ENCODE assay signal across 8 cellular contexts in genomic region chr17:48624544-48625501, GRCh38. TPM values are rescaled to one million over a fixed set of nuclear protein-coding genes. Genes with fewer than 3 reads are reported as not detected.
A peak's percentile ranks its signal among the peaks of the same experiment; 100 is the strongest.
DNase-seq lines count a peak whose midpoint lies in the region; ATAC-seq and TF ChIP-seq lines count a peak whose summit lies in the region.

No MANE protein-coding gene starts in this region.

- no peak overlapping the region for H2AFZ ChIP-seq in fibroblast of lung (ENCODE audit: low read length)

- no peak overlapping the region for H3K27ac ChIP-seq in SJCRH30
- no peak overlapping the region for H3K27ac ChIP-seq in fibroblast of lung (ENCODE audit: insufficient read depth, low read length)
- H3K27ac ChIP-seq in psoas muscle = no peak overlapping the region
- H3K27ac ChIP-seq in foreskin keratinocyte = no peak overlapping the region

- H3K4me2 ChIP-seq in fibroblast of lung (ENCODE audit: extremely low read depth, insufficient read depth, low read length) = peak overlapping the region; percentile 84

- H4K20me1 ChIP-seq in fibroblast of lung (ENCODE audit: control insufficient read depth, extremely low read depth, insufficient read depth, low read length) = peaks cover 2% of the 10 kb centered on the region

- H3K4me3 ChIP-seq in SJCRH30 (peak overlapping the region; percentile 59), fibroblast of lung (replicated peaks in 1 of 4; ENCODE audit: control extremely low read depth in 1 of 4, insufficient read depth in 1 of 4, low read depth in 3 of 4, low read length in 4 of 4) (peak overlapping the region in 3 of 4 experiments; percentile 31 to 48 (median 36)), psoas muscle (peak overlapping the region; percentile 62)

- intact Hi-C loops in psoas muscle (cut with DNase I) = no loop called here

- WGBS in psoas muscle, 3 donors = 1 to 4% (median 2%) methylated on average over 48 to 67 of the region's 67 CpGs

- no peak overlapping the region for H3K9ac ChIP-seq in fibroblast of lung (ENCODE audit: insufficient read depth, low read length)

- no peaks in the 10 kb centered on the region for H3K36me3 ChIP-seq in SJCRH30
- no peaks in the 10 kb centered on the region for H3K36me3 ChIP-seq in fibroblast of lung (ENCODE audit: control insufficient read depth, insufficient read depth, low read length)
- no peaks in the 10 kb centered on the region for H3K36me3 ChIP-seq in psoas muscle (ENCODE audit: insufficient read depth in 1 of 2, low read depth in 1 of 2)

- H3K4me1 ChIP-seq in SJCRH30 (no peaks in the 10 kb centered on the region; the same call in 1 of the 2 replicates), fibroblast of lung (ENCODE audit: control insufficient read depth, extremely low read depth, insufficient read depth, low read length) (peaks cover 4% of the 10 kb centered on the region), psoas muscle (peaks cover 20% of the 10 kb centered on the region), foreskin keratinocyte (no peaks in the 10 kb centered on the region)

- no peak for TF ChIP-seq CTCF in fibroblast of lung (conservative IDR thresholded peaks at IDR 0.05 in 1 of 2, IDR thresholded peaks at IDR 0.05 in 1 of 2; ENCODE audit: low read depth in 1 of 2, low read length in 2 of 2)
- no peak for TF ChIP-seq CTCF in psoas muscle (IDR thresholded peaks at IDR 0.05)
- TF ChIP-seq CTCF in foreskin keratinocyte (conservative IDR thresholded peaks at IDR 0.05) = no peak

- peak; percentile 22 to 63 (median 44) for ATAC-seq in psoas muscle
- no peak for ATAC-seq in foreskin keratinocyte

- H3K9me3 ChIP-seq in SJCRH30 (replicated peaks) (no peaks in the 10 kb centered on the region), fibroblast of lung (ENCODE audit: control insufficient read depth, insufficient read depth, low read depth, low read length) (no peaks in the 10 kb centered on the region), psoas muscle (no peaks in the 10 kb centered on the region)

- no peaks in the 10 kb centered on the region for H3K79me2 ChIP-seq in fibroblast of lung (ENCODE audit: control insufficient read depth, insufficient read depth, low read length)

- peak; percentile 5 for DNase-seq in NCI-H2171 treated with DMSO at 0.1 percent for 48 hours (lab: John Stamatoyannopoulos, UW)
- no peak for DNase-seq in NCI-H2171 (lab: John Stamatoyannopoulos, UW)
- DNase-seq in SJCRH30 = peak; percentile 29 to 49
- DNase-seq in fibroblast of lung (ENCODE audit: low read depth in 2 of 2) = no peak
- no peak for DNase-seq in psoas muscle
- DNase-seq in foreskin keratinocyte = no peak
- no peak for DNase-seq in HUDEP-2 (lab: John Stamatoyannopoulos, UW; ENCODE audit: unreplicated experiment in 76 of 76)
- DNase-seq in NCI-H1436 (lab: John Stamatoyannopoulos, UW) = no peak

- H3K27me3 ChIP-seq in SJCRH30 (peaks cover 12% of the 10 kb centered on the region), fibroblast of lung (ENCODE audit: control insufficient read depth, insufficient read depth, low read length) (peaks cover 99% of the 10 kb centered on the region), psoas muscle (ENCODE audit: insufficient read depth in 3 of 3, low read length in 2 of 3) (peaks cover 5 to 100% (median 62%) of the 10 kb centered on the region in 3 donors), foreskin keratinocyte (peaks cover 100% of the 10 kb centered on the region)

RNA-seq across cellular contexts. Expression of gene HOXB9, which starts 1.3 kb away (rescaled TPM):
- total RNA-seq in SJCRH30 (2014; rRNA removed; shearing (Covaris generic)) = 2.5 and 4.0 TPM in 2 replicates
- total RNA-seq in fibroblast of lung (not detected in 2 replicates), psoas muscle (not detected), foreskin keratinocyte (not detected in 2 replicates)
- polyA plus RNA-seq in fibroblast of lung (0.06 TPM in 1 of 2 replicates, not detected in the other), psoas muscle (under 1 TPM; 0.01 to 0.10 (median 0.03) TPM), foreskin keratinocyte (not detected in 2 replicates)
- polyA plus RNA-seq in fibroblast of lung (2012) = not detected in 2 replicates
- polyA minus RNA-seq in fibroblast of lung (ENCODE audit: low replicate concordance) = not detected in 2 replicates

RNA-seq across cellular contexts. Expression of gene HOXB8, which starts 9.7 kb away (rescaled TPM):
- total RNA-seq in SJCRH30 (2014; rRNA removed; shearing (Covaris generic)) = 0.13 and 0.38 TPM in 2 replicates
- total RNA-seq in fibroblast of lung (0.33 and 0.51 TPM in 2 replicates), psoas muscle (not detected), foreskin keratinocyte (not detected in 2 replicates)
- polyA plus RNA-seq in fibroblast of lung (1.4 and 2.0 TPM in 2 replicates), psoas muscle (under 1 TPM; 0.05 to 0.10 (median 0.08) TPM), foreskin keratinocyte (not detected in 2 replicates)
- polyA plus RNA-seq in fibroblast of lung (2012) = 2.0 and 2.4 TPM in 2 replicates
- polyA minus RNA-seq in fibroblast of lung (ENCODE audit: low replicate concordance) = 0.90 and 0.93 TPM in 2 replicates

RNA-seq across cellular contexts. Expression of gene HOXB7, which starts 14.0 kb away (rescaled TPM):
- 18.8 and 23.1 TPM in 2 replicates for total RNA-seq in SJCRH30 (2014; rRNA removed; shearing (Covaris generic))
- total RNA-seq in fibroblast of lung = 6.4 and 7.4 TPM in 2 replicates
- polyA plus RNA-seq in fibroblast of lung = 11.8 and 12.7 TPM in 2 replicates
- 14.5 and 15.9 TPM in 2 replicates for polyA plus RNA-seq in fibroblast of lung (2012)
- polyA minus RNA-seq in fibroblast of lung (ENCODE audit: low replicate concordance) = 2.6 and 3.3 TPM in 2 replicates
- 1 to 10 TPM in 3 of 4 donors, under 1 TPM in 1; 0.85 to 2.0 (median 1.2) TPM for total RNA-seq in psoas muscle
- polyA plus RNA-seq in psoas muscle = 1 to 10 TPM; 1.6 to 3.0 (median 2.8) TPM
- 0.28 and 0.54 TPM in 2 replicates for total RNA-seq in foreskin keratinocyte
- polyA plus RNA-seq in foreskin keratinocyte = 0.37 and 0.81 TPM in 2 replicates

RNA-seq across cellular contexts. Expression of gene HOXB6, which starts 20.0 kb away (rescaled TPM):
- 6.2 and 7.5 TPM in 2 replicates for total RNA-seq in SJCRH30 (2014; rRNA removed; shearing (Covaris generic))
- 10.5 and 16.2 TPM in 2 replicates for total RNA-seq in fibroblast of lung
- polyA plus RNA-seq in fibroblast of lung = 28.9 and 42.1 TPM in 2 replicates
- polyA plus RNA-seq in fibroblast of lung (2012) = 36.4 and 58.8 TPM in 2 replicates
- 33.2 and 59.3 TPM in 2 replicates for polyA minus RNA-seq in fibroblast of lung (ENCODE audit: low replicate concordance)
- 1 to 10 TPM in 2 of 4 donors, under 1 TPM in 2; 0.66 to 3.3 (median 1.2) TPM for total RNA-seq in psoas muscle
- 1 to 10 TPM in 2 of 3 donors, under 1 TPM in 1; 0.80 to 1.6 (median 1.2) TPM for polyA plus RNA-seq in psoas muscle
- not detected in 2 replicates for total RNA-seq in foreskin keratinocyte
- not detected in 2 replicates for polyA plus RNA-seq in foreskin keratinocyte

RNA-seq across cellular contexts. Expression of gene HOXB5, which starts 31.2 kb away (rescaled TPM):
- total RNA-seq in SJCRH30 (2014; rRNA removed; shearing (Covaris generic)) = 0.51 and 0.61 TPM in 2 replicates
- total RNA-seq in fibroblast of lung (1.0 and 2.1 TPM in 2 replicates), psoas muscle (under 1 TPM in 3 of 4 donors, not detected in 1; 0.17 to 0.71 (median 0.24) TPM), foreskin keratinocyte (not detected in 2 replicates)
- polyA plus RNA-seq in fibroblast of lung (9.4 and 17.2 TPM in 2 replicates), psoas muscle (under 1 TPM; 0.03 to 0.30 (median 0.17) TPM), foreskin keratinocyte (not detected in 2 replicates)
- 24.6 and 41.8 TPM in 2 replicates for polyA plus RNA-seq in fibroblast of lung (2012)
- 3.8 and 5.5 TPM in 2 replicates for polyA minus RNA-seq in fibroblast of lung (ENCODE audit: low replicate concordance)

Comparison
In these comparisons a context has a peak if more than half of its experiments do, and no peak if none do; other contexts are left out.
1. DNase-seq: peak in NCI-H2171 treated with DMSO at 0.1 percent for 48 hours (single experiment) and SJCRH30 (2 of 2); none in NCI-H2171 (single experiment), fibroblast of lung (0 of 2), psoas muscle (0 of 2), foreskin keratinocyte (0 of 2), HUDEP-2 (0 of 76) and NCI-H1436 (single experiment).
2. Peak in every context shown above with its lines, with median percentiles within 50 percentile points of each other: H3K4me3 ChIP-seq.